13 cellular contexts compared by ENCODE assay signal in genomic region chr15:74621546-74621920, GRCh38. TPM values are rescaled to one million over a fixed set of nuclear protein-coding genes. Genes with fewer than 3 reads are reported as not detected.
DNase-seq lines count a peak whose midpoint lies in the region; ATAC-seq and TF ChIP-seq lines count a peak whose summit lies in the region.
"Had no signal": no experiment of that assay in that cellular context is flagged by ENCODE, and none has a peak within 500 bp of the region (broad histone marks: within the 10 kb centered on the region; RNA-seq: fewer than 3 reads in every experiment).

No MANE protein-coding gene starts in this region.

- no peak overlapping the region for H2AFZ ChIP-seq in H9 (ENCODE audit: low read length)
- no peak overlapping the region for H2AFZ ChIP-seq in osteoblast (ENCODE audit: low read length)
- no peak overlapping the region for H2AFZ ChIP-seq in smooth muscle cell (ENCODE audit: low read depth)
- H2AFZ ChIP-seq: parathyroid adenoma had no signal

- no peak overlapping the region for H3K18ac ChIP-seq in H9 (ENCODE audit: insufficient read length, low read depth, low read length)

- peaks cover 18% of the 10 kb centered on the region; the same call in 1 of the 2 replicates for H3K79me2 ChIP-seq in H9 (ENCODE audit: insufficient read depth, low read length)
- peaks cover 85% of the 10 kb centered on the region for H3K79me2 ChIP-seq in osteoblast (ENCODE audit: insufficient read depth, low read length)
- peaks cover 62% of the 10 kb centered on the region for H3K79me2 ChIP-seq in smooth muscle cell (ENCODE audit: low read depth)

- POLR2A ChIA-PET in activated CD4-positive, alpha-beta memory T cell treated with anti-CD3 and anti-CD28 coated beads for 36 hours (lab: Charles Lee) = no interaction called here
- POLR2A ChIA-PET in activated CD4-positive, alpha-beta memory T cell treated with anti-CD3 and anti-CD28 coated beads, Interleukin-2, amount 10 ng/mL, durations not matched to agents 7 days and 5 days (lab: Charles Lee) = interaction anchor here (0.7 to 1.1 kb wide), 3 partner anchors 9 to 14 kb away, joined by 3 to 4 read pairs (median 3); no protein-coding TSS in a partner anchor

- TF ChIP-seq CTCF in H9 (conservative IDR thresholded peaks at IDR 0.05) (no peak), dorsolateral prefrontal cortex (IDR thresholded peaks at IDR 0.05 in 54 of 56, conservative IDR thresholded peaks at IDR 0.05 in 2 of 56; ENCODE audit: low read depth in 1 of 56, partially characterized antibody in 56 of 56) (no peak), osteoblast (IDR thresholded peaks at IDR 0.05; ENCODE audit: extremely low read depth, low read depth, low read length) (no peak), smooth muscle cell (IDR thresholded peaks at IDR 0.05; ENCODE audit: borderline replicate concordance, insufficient read depth, poor library complexity, severe bottlenecking) (no peak)

- no peak overlapping the region for H3T11ph ChIP-seq in H9 (ENCODE audit: low read length)

- WGBS in H9 (ENCODE audit: extremely low coverage, insufficient read length, low lambda C conversion rate) = no CpG with 5 or more reads among the region's 16 CpGs
- 96% methylated on average over 10 of the region's 16 CpGs for WGBS in smooth muscle cell (ENCODE audit: low lambda C conversion rate)

- H4K20me1 ChIP-seq in H9 (ENCODE audit: control insufficient read depth, insufficient read depth, insufficient read length) = no peaks in the 10 kb centered on the region
- H4K20me1 ChIP-seq in osteoblast (ENCODE audit: insufficient read depth, low read length) = peaks cover 81% of the 10 kb centered on the region
- H4K20me1 ChIP-seq in smooth muscle cell (ENCODE audit: low read depth) = peaks cover 98% of the 10 kb centered on the region

- no peak overlapping the region for H2BK12ac ChIP-seq in H9 (ENCODE audit: insufficient read length, low read depth, low read length)

- intact Hi-C loops in activated CD4-positive, alpha-beta memory T cell treated with anti-CD3 and anti-CD28 coated beads for 36 hours (cut with micrococcal nuclease) = no loop called here
- intact Hi-C loops in dorsolateral prefrontal cortex (cut with DNase I) = loop anchor here (5.0 to 10.0 kb wide), 3 partner anchors 179 to 249 kb away; no protein-coding TSS in a partner anchor

- H3K4ac ChIP-seq in H9 (ENCODE audit: low read depth, low read length) = no peak overlapping the region

- no peak overlapping the region for H2BK120ac ChIP-seq in H9 (ENCODE audit: low read depth, low read length, poor library complexity, severe bottlenecking)

- H2BK5ac ChIP-seq in H9 (ENCODE audit: insufficient read length, low read length) = no peak overlapping the region

- H3K4me2 ChIP-seq in H9 (ENCODE audit: insufficient read depth, insufficient read length, low read length) (no peak overlapping the region), osteoblast (ENCODE audit: insufficient read depth, low read length) (no peak overlapping the region), smooth muscle cell (no peak overlapping the region)
- H3K4me2 ChIP-seq: KMS-11 had no signal

- ATAC-seq in HG03280 (IDR thresholded peaks at IDR 0.05; ENCODE audit: unreplicated experiment) (no peak), HG02938 (IDR thresholded peaks at IDR 0.05; ENCODE audit: unreplicated experiment) (no peak)

- H3K4me3 Mint-ChIP-seq in activated CD4-positive, alpha-beta memory T cell treated with anti-CD3 and anti-CD28 coated beads for 36 hours = peak overlapping the region; percentile 12
- H3K4me3 Mint-ChIP-seq in activated CD4-positive, alpha-beta memory T cell treated with anti-CD3 and anti-CD28 coated beads, Interleukin-2, amount 10 ng/mL, durations not matched to agents 7 days and 5 days = no peak overlapping the region
- H3K4me3 Mint-ChIP-seq in H9 = peak overlapping the region in 1 of 2 experiments; percentile 31; a peak in 1 of 5 replicates
- H3K4me3 Mint-ChIP-seq: stimulated activated naive CD8-positive, alpha-beta T cell treated with anti-CD3 and anti-CD28 coated beads, Interleukin-15, amount 100 ng/mL, for 72 hours had no signal

- H3K27me3 ChIP-seq in H9 (ENCODE audit: insufficient read depth, low read length) = no peaks in the 10 kb centered on the region
- no peaks in the 10 kb centered on the region for H3K27me3 ChIP-seq in dorsolateral prefrontal cortex
- H3K27me3 ChIP-seq in osteoblast (ENCODE audit: insufficient read depth, low read length) = no peaks in the 10 kb centered on the region
- no peaks in the 10 kb centered on the region for H3K27me3 ChIP-seq in smooth muscle cell (ENCODE audit: low read depth)
- H3K27me3 ChIP-seq: Peyer's patch had no signal

- H3K4me3 ChIP-seq in dorsolateral prefrontal cortex (peak overlapping the region in 26 of 59 donors; percentile 1 to 43 (median 21)), osteoblast (ENCODE audit: insufficient read depth, low read length) (no peak overlapping the region), smooth muscle cell (no peak overlapping the region)
- H3K4me3 ChIP-seq: Peyer's patch had no signal

- H3K36me3 Mint-ChIP-seq in activated CD4-positive, alpha-beta memory T cell treated with anti-CD3 and anti-CD28 coated beads for 36 hours = peaks cover 54% of the 10 kb centered on the region
- peaks cover 98% of the 10 kb centered on the region for H3K36me3 Mint-ChIP-seq in activated CD4-positive, alpha-beta memory T cell treated with anti-CD3 and anti-CD28 coated beads, Interleukin-2, amount 10 ng/mL, durations not matched to agents 7 days and 5 days (ENCODE audit: low read depth)
- H3K36me3 Mint-ChIP-seq in H9 (ENCODE audit: insufficient read depth in 1 of 3, low read depth in 3 of 3) = peaks cover 53 to 74% (median 73%) of the 10 kb centered on the region in 3 experiments; a peak in 6 of 7 replicates

- no peak overlapping the region; the same call in 1 of the 2 replicates for H3K14ac ChIP-seq in H9 (ENCODE audit: insufficient read depth, low read length)

- no peak overlapping the region for H3K56ac ChIP-seq in H9 (ENCODE audit: insufficient read length, low read depth, low read length)

- peaks cover 43% of the 10 kb centered on the region for H3K4me1 Mint-ChIP-seq in activated CD4-positive, alpha-beta memory T cell treated with anti-CD3 and anti-CD28 coated beads for 36 hours (ENCODE audit: low read depth)
- peaks cover 65% of the 10 kb centered on the region for H3K4me1 Mint-ChIP-seq in activated CD4-positive, alpha-beta memory T cell treated with anti-CD3 and anti-CD28 coated beads, Interleukin-2, amount 10 ng/mL, durations not matched to agents 7 days and 5 days
- H3K4me1 Mint-ChIP-seq in H9 = peaks cover 21 to 25% of the 10 kb centered on the region in 2 experiments

- no peak overlapping the region for H2AK5ac ChIP-seq in H9 (ENCODE audit: insufficient read length, low read length)

- peaks cover 9% of the 10 kb centered on the region for H3K79me1 ChIP-seq in H9 (ENCODE audit: insufficient read depth, low read depth, low read length, poor library complexity, severe bottlenecking)

- H3K4me1 ChIP-seq in H9 (ENCODE audit: insufficient read depth, low read length) = no peaks in the 10 kb centered on the region
- H3K4me1 ChIP-seq in osteoblast (ENCODE audit: insufficient read depth, low read length) = peaks cover 12% of the 10 kb centered on the region
- H3K4me1 ChIP-seq in smooth muscle cell (ENCODE audit: low read depth) = peaks cover 9% of the 10 kb centered on the region

- no peak overlapping the region for H2BK15ac ChIP-seq in H9 (ENCODE audit: low read depth, low read length)

- H2BK20ac ChIP-seq in H9 (ENCODE audit: low read depth, low read length, poor library complexity, severe bottlenecking) = no peak overlapping the region

- H3F3A ChIP-seq in smooth muscle cell (ENCODE audit: low read depth) = peaks cover 5% of the 10 kb centered on the region

- DNase-seq in activated CD4-positive, alpha-beta memory T cell treated with anti-CD3 and anti-CD28 coated beads for 36 hours = no peak
- no peak for DNase-seq in activated CD4-positive, alpha-beta memory T cell treated with anti-CD3 and anti-CD28 coated beads, Interleukin-2, amount 10 ng/mL, durations not matched to agents 7 days and 5 days
- DNase-seq in H9 = no peak
- peak in 1 of 10 donors; percentile 68 for DNase-seq in dorsolateral prefrontal cortex
- peak; percentile 52 for DNase-seq in osteoblast (ENCODE audit: insufficient read length, low spot score, missing footprints)
- DNase-seq in smooth muscle cell (lab: John Stamatoyannopoulos, UW; ENCODE audit: unreplicated experiment) = no peak
- DNase-seq: DMS153 had no signal

- H3K27ac ChIP-seq in H9 (ENCODE audit: insufficient read length, low read depth, low read length) = no peak overlapping the region
- H3K27ac ChIP-seq in dorsolateral prefrontal cortex = peak overlapping the region in 37 of 59 donors; percentile 3 to 76 (median 54)
- no peak overlapping the region for H3K27ac ChIP-seq in osteoblast (ENCODE audit: low read depth, low read length)
- no peak overlapping the region for H3K27ac ChIP-seq in smooth muscle cell (ENCODE audit: low read depth)
- H3K27ac ChIP-seq: KMS-11, parathyroid adenoma had no signal

- no peaks in the 10 kb centered on the region for H3K9me3 ChIP-seq in H9 (ENCODE audit: control insufficient read depth, low read depth, low read length)
- no peaks in the 10 kb centered on the region for H3K9me3 ChIP-seq in osteoblast (ENCODE audit: low read depth, low read length)
- no peaks in the 10 kb centered on the region for H3K9me3 ChIP-seq in smooth muscle cell (replicated peaks; ENCODE audit: low read depth)
- H3K9me3 ChIP-seq: Peyer's patch had no signal

- H3K23ac ChIP-seq in H9 (ENCODE audit: insufficient read length, low read depth, low read length) = no peak overlapping the region

- H4K5ac ChIP-seq in H9 (ENCODE audit: insufficient read length, low read depth, low read length) = no peak overlapping the region

- no peak overlapping the region for H4K8ac ChIP-seq in H9 (replicated peaks; ENCODE audit: insufficient read length, low read depth, low read length)

- no peaks in the 10 kb centered on the region for H3K9me3 Mint-ChIP-seq in activated CD4-positive, alpha-beta memory T cell treated with anti-CD3 and anti-CD28 coated beads for 36 hours
- H3K9me3 Mint-ChIP-seq in activated CD4-positive, alpha-beta memory T cell treated with anti-CD3 and anti-CD28 coated beads, Interleukin-2, amount 10 ng/mL, durations not matched to agents 7 days and 5 days = no peaks in the 10 kb centered on the region
- H3K9me3 Mint-ChIP-seq in H9 = no peaks in the 10 kb centered on the region
- H3K9me3 Mint-ChIP-seq: stimulated activated naive CD8-positive, alpha-beta T cell treated with anti-CD3 and anti-CD28 coated beads, Interleukin-15, amount 100 ng/mL, for 72 hours had no signal

- CTCF ChIA-PET in activated CD4-positive, alpha-beta memory T cell treated with anti-CD3 and anti-CD28 coated beads for 36 hours (lab: Charles Lee) = interaction anchor here (0.6 to 15.5 kb wide), 29 partner anchors 8 to 264 kb away, joined by 3 to 214 read pairs (median 4); partner anchors contain the start of genes CYP1A1 and SEMA7A
- CTCF ChIA-PET in activated CD4-positive, alpha-beta memory T cell treated with anti-CD3 and anti-CD28 coated beads, Interleukin-2, amount 10 ng/mL, durations not matched to agents 7 days and 5 days (lab: Charles Lee) = interaction anchor here (0.5 to 8.3 kb wide), 18 partner anchors 9 to 326 kb away, joined by 3 to 89 read pairs (median 4); no protein-coding TSS in a partner anchor

- no peak overlapping the region for H4K91ac ChIP-seq in H9 (ENCODE audit: insufficient read length, low read depth, low read length)

- H3K9ac ChIP-seq in H9 (ENCODE audit: extremely low read depth, insufficient read length, low read length) (no peak overlapping the region), smooth muscle cell (ENCODE audit: low read depth) (no peak overlapping the region)
- H3K9ac ChIP-seq: KMS-11, parathyroid adenoma had no signal

- H3K27ac Mint-ChIP-seq in activated CD4-positive, alpha-beta memory T cell treated with anti-CD3 and anti-CD28 coated beads for 36 hours = peak overlapping the region; percentile 67
- H3K27ac Mint-ChIP-seq in activated CD4-positive, alpha-beta memory T cell treated with anti-CD3 and anti-CD28 coated beads, Interleukin-2, amount 10 ng/mL, durations not matched to agents 7 days and 5 days = no peak overlapping the region
- peak overlapping the region in 2 of 3 experiments; percentile 71 to 81; a peak in 2 of 7 replicates for H3K27ac Mint-ChIP-seq in H9

- H3K27me3 Mint-ChIP-seq in activated CD4-positive, alpha-beta memory T cell treated with anti-CD3 and anti-CD28 coated beads for 36 hours = no peaks in the 10 kb centered on the region
- no peaks in the 10 kb centered on the region for H3K27me3 Mint-ChIP-seq in activated CD4-positive, alpha-beta memory T cell treated with anti-CD3 and anti-CD28 coated beads, Interleukin-2, amount 10 ng/mL, durations not matched to agents 7 days and 5 days
- H3K27me3 Mint-ChIP-seq in H9 (ENCODE audit: low read depth) = no peaks in the 10 kb centered on the region; the same call in 1 of the 2 replicates
- H3K27me3 Mint-ChIP-seq: stimulated activated naive CD8-positive, alpha-beta T cell treated with anti-CD3 and anti-CD28 coated beads, Interleukin-15, amount 100 ng/mL, for 72 hours had no signal

- H3K36me3 ChIP-seq in osteoblast (ENCODE audit: insufficient read depth, low read length) (peaks cover 76% of the 10 kb centered on the region), smooth muscle cell (ENCODE audit: low read depth) (peaks cover 7% of the 10 kb centered on the region)

- H3K23me2 ChIP-seq in H9 (ENCODE audit: insufficient read length, low read depth, low read length, poor library complexity, severe bottlenecking) = peaks cover under 1% of the 10 kb centered on the region

RNA-seq across cellular contexts. Expression of gene CLK3, which starts 5.9 kb away (rescaled TPM):
- total RNA-seq in activated CD4-positive, alpha-beta memory T cell treated with anti-CD3 and anti-CD28 coated beads for 36 hours = 100 to 1,000 TPM; 118 to 124 TPM
- total RNA-seq in activated CD4-positive, alpha-beta memory T cell treated with anti-CD3 and anti-CD28 coated beads, Interleukin-2, amount 10 ng/mL, durations not matched to agents 7 days and 5 days = 100 to 1,000 TPM; 133 to 136 TPM
- 40.8 and 41.0 TPM in 2 replicates for total RNA-seq in H9 (2021)
- total RNA-seq in dorsolateral prefrontal cortex = 10 to 100 TPM; 41.9 to 96.5 (median 63.3) TPM
- 42.7 and 47.0 TPM in 2 replicates for total RNA-seq in osteoblast
- total RNA-seq in smooth muscle cell = 92.4 and 105 TPM in 2 replicates
- polyA plus RNA-seq in smooth muscle cell = 68.8 and 72.6 TPM in 2 replicates

Comparison
In these comparisons a context has a peak if more than half of its experiments do, and no peak if none do; other contexts are left out.
1. H3K27ac ChIP-seq: peak in dorsolateral prefrontal cortex (37 of 59); none in H9 (single experiment), osteoblast (single experiment) and smooth muscle cell (single experiment).